Comparison of ENCODE assay signal across 17 cellular contexts in genomic region chr9:72615931-72616330, GRCh38.
"Had no signal": no experiment of that assay in that cellular context is flagged by ENCODE, and none has a peak within 500 bp of the region (broad histone marks: within the 10 kb centered on the region; RNA-seq: fewer than 3 reads in every experiment).

No MANE protein-coding gene starts in this region.

- H3K4me3 Mint-ChIP-seq: activated naive CD8-positive, alpha-beta T cell treated with anti-CD3 and anti-CD28 coated beads, Interleukin-2, amount 10 ng/mL, durations not matched to agents 7 days and 5 days; activated T-helper 1 cell treated with anti-CD3 and anti-CD28 coated beads, Interleukin-12 subunit alpha, Interleukin-12 subunit beta, Interleukin-2, Interleukin-4 antibody, amounts not matched to agents 30 ng/mL and 10 ng/mL and 1 ng/mL, durations not matched to agents 14 hours and 24 hours and 36 hours; dendritic cell treated with granulocyte-macrophage colony-stimulating factor and Interleukin-4, amounts not matched to agents 40 ng/mL and 50 ng/mL, for 4 days; naive thymus-derived CD4-positive, alpha-beta T cell; stimulated activated naive B cell treated with anti-CD40 and anti-IgM and Interleukin-4, amounts not matched to agents 10 μg/mL and 1 μg/mL and 100 μg/mL, for 72 hours; T-helper 2 cell treated with Interferon-gamma antibody and Interleukin-4, amounts not matched to agents 5 μg/mL and 100 μg/mL, for 36 hours had no signal

- H3K27me3 ChIP-seq: brain microvascular endothelial cell, left lung, thyroid gland had no signal

- H3K27ac ChIP-seq: brain microvascular endothelial cell, left lung, thyroid gland had no signal

- H3K4me3 ChIP-seq: left lung, mucosa of descending colon, thyroid gland had no signal

- H3K36me3 Mint-ChIP-seq: activated naive CD8-positive, alpha-beta T cell treated with anti-CD3 and anti-CD28 coated beads, Interleukin-2, amount 10 ng/mL, durations not matched to agents 7 days and 5 days; naive thymus-derived CD4-positive, alpha-beta T cell; stimulated activated naive B cell treated with anti-CD40 and anti-IgM and Interleukin-4, amounts not matched to agents 10 μg/mL and 1 μg/mL and 100 μg/mL, for 72 hours had no signal

- H3K9me3 Mint-ChIP-seq: activated naive CD8-positive, alpha-beta T cell treated with anti-CD3 and anti-CD28 coated beads, Interleukin-2, amount 10 ng/mL, durations not matched to agents 7 days and 5 days; activated T-helper 1 cell treated with anti-CD3 and anti-CD28 coated beads, Interleukin-12 subunit alpha, Interleukin-12 subunit beta, Interleukin-2, Interleukin-4 antibody, amounts not matched to agents 30 ng/mL and 10 ng/mL and 1 ng/mL, durations not matched to agents 14 hours and 24 hours and 36 hours; dendritic cell treated with granulocyte-macrophage colony-stimulating factor and Interleukin-4, amounts not matched to agents 40 ng/mL and 50 ng/mL, for 4 days; naive thymus-derived CD4-positive, alpha-beta T cell; stimulated activated naive B cell treated with anti-CD40 and anti-IgM and Interleukin-4, amounts not matched to agents 10 μg/mL and 1 μg/mL and 100 μg/mL, for 72 hours; T-helper 2 cell treated with Interferon-gamma antibody and Interleukin-4, amounts not matched to agents 5 μg/mL and 100 μg/mL, for 36 hours had no signal

- H3K27me3 Mint-ChIP-seq: dendritic cell treated with granulocyte-macrophage colony-stimulating factor and Interleukin-4, amounts not matched to agents 40 ng/mL and 50 ng/mL, for 4 days had no signal

- DNase-seq: activated CD4-positive, alpha-beta T cell treated with anti-CD3 and anti-CD28 coated beads, Interleukin-2, amount 50 U/mL, for 1 hour; activated naive CD8-positive, alpha-beta T cell treated with anti-CD3 and anti-CD28 coated beads, Interleukin-2, amount 10 ng/mL, durations not matched to agents 7 days and 5 days; brain microvascular endothelial cell; cerebellar nuclear complex; effector memory CD4-positive, alpha-beta T cell; kidney; left lung; mucosa of descending colon; naive thymus-derived CD4-positive, alpha-beta T cell; retina; stimulated activated CD4-positive, alpha-beta T cell treated with anti-CD3 and anti-CD28 coated beads, Interleukin-2, amount 100 ng/mL, for 48 hours; stimulated activated naive B cell treated with anti-CD40 and anti-IgM and Interleukin-4, amounts not matched to agents 10 μg/mL and 1 μg/mL and 100 μg/mL, for 72 hours; thyroid gland had no signal

- H3K9me3 ChIP-seq: left lung, mucosa of descending colon, thyroid gland had no signal

- H3K36me3 ChIP-seq: brain microvascular endothelial cell, left lung, thyroid gland had no signal

- H3K4me1 ChIP-seq: left lung had no signal

- H3K27ac Mint-ChIP-seq: activated naive CD8-positive, alpha-beta T cell treated with anti-CD3 and anti-CD28 coated beads, Interleukin-2, amount 10 ng/mL, durations not matched to agents 7 days and 5 days; activated T-helper 1 cell treated with anti-CD3 and anti-CD28 coated beads, Interleukin-12 subunit alpha, Interleukin-12 subunit beta, Interleukin-2, Interleukin-4 antibody, amounts not matched to agents 30 ng/mL and 10 ng/mL and 1 ng/mL, durations not matched to agents 14 hours and 24 hours and 36 hours; dendritic cell treated with granulocyte-macrophage colony-stimulating factor and Interleukin-4, amounts not matched to agents 40 ng/mL and 50 ng/mL, for 4 days; naive thymus-derived CD4-positive, alpha-beta T cell; stimulated activated naive B cell treated with anti-CD40 and anti-IgM and Interleukin-4, amounts not matched to agents 10 μg/mL and 1 μg/mL and 100 μg/mL, for 72 hours; T-helper 2 cell treated with Interferon-gamma antibody and Interleukin-4, amounts not matched to agents 5 μg/mL and 100 μg/mL, for 36 hours had no signal

- ATAC-seq: activated CD4-positive, CD25-positive, alpha-beta regulatory T cell treated with anti-CD3 and anti-CD28 coated beads, Interleukin-2, amount 50 U/mL, for 24 hours; left lung; naive thymus-derived CD4-positive, alpha-beta T cell; stimulated activated naive B cell treated with anti-CD40 and anti-IgM and Interleukin-4, amounts not matched to agents 10 μg/mL and 1 μg/mL and 100 μg/mL, for 72 hours had no signal

- H3K4me1 Mint-ChIP-seq: activated naive CD8-positive, alpha-beta T cell treated with anti-CD3 and anti-CD28 coated beads, Interleukin-2, amount 10 ng/mL, durations not matched to agents 7 days and 5 days; naive thymus-derived CD4-positive, alpha-beta T cell; stimulated activated naive B cell treated with anti-CD40 and anti-IgM and Interleukin-4, amounts not matched to agents 10 μg/mL and 1 μg/mL and 100 μg/mL, for 72 hours had no signal
